In the genomic region with DNA sequence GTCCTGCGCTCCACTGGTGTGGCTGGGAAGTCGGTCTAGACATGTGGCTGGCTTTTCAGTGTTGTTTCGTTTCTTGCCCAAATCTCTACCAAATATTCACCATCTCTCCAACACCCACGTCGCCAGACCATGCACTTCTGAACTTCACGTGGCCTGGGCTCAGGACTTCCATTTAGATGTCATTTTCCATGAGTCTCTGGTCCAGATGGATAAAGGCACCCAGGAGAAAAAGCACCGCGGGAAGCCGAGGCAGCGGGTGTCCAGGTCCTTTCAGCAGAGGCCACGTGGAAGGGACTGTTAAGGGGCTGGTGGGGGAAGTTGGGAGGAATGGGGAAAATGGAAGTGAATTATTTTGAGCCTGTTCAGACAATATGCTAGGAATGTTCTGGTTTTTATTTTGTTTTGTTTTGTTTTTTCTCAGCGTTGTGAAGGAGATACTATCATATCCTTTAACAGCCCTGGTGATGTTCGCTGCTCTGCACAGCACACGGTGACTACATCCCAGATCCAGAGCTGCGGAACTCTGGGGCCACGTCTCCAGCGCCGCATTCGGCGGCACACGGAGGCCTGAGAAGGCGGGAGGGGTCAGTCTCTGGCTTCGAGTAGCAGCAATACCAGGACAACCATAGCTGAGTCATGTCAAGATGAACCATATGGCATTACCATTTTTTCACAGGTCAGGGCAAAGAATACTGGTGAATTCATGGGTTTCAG, we compare ENCODE assay signal across 29 cellular contexts.
"Had no signal": no experiment of that assay in that cellular context is flagged by ENCODE, and none has a peak within 500 bp of the region (broad histone marks: within the 10 kb centered on the region; RNA-seq: fewer than 3 reads in every experiment).

No MANE protein-coding gene starts in this region.

- H3K27me3 Mint-ChIP-seq: stimulated activated naive B cell treated with anti-CD40 and anti-IgM and Interleukin-4, amounts not matched to agents 10 μg/mL and 1 μg/mL and 100 μg/mL, for 72 hours had no signal

- H3K4me3 ChIP-seq: dorsolateral prefrontal cortex, gastroesophageal sphincter, heart left ventricle, hepatocyte, lung, mucosa of descending colon, neural progenitor cell, ovary, right lobe of liver, thoracic aorta, tibial nerve, upper lobe of right lung, vagina had no signal

- H3K36me3 ChIP-seq: esophagus squamous epithelium, gastroesophageal sphincter, heart left ventricle, neural progenitor cell, ovary, right lobe of liver, thoracic aorta, tibial nerve, upper lobe of right lung, vagina had no signal

- H3K27ac ChIP-seq: dorsolateral prefrontal cortex, foreskin keratinocyte, gastroesophageal sphincter, heart left ventricle, hepatocyte, neural progenitor cell, ovary, right lobe of liver, thoracic aorta, tibial nerve, upper lobe of right lung, vagina had no signal

- H2AFZ ChIP-seq: hepatocyte, neural progenitor cell had no signal

- ATAC-seq: foreskin keratinocyte; gastroesophageal sphincter; heart left ventricle; left lobe of liver; mucosa of descending colon; natural killer cell treated with Interleukin-12 subunit alpha and Interleukin-12 subunit beta and Interleukin-15 and Interleukin-18, amount 100 ng/mL, for 72 hours; stimulated activated naive B cell treated with anti-CD40 and anti-IgM and Interleukin-4, amounts not matched to agents 10 μg/mL and 1 μg/mL and 100 μg/mL, for 72 hours had no signal

- H3K4me3 Mint-ChIP-seq: endodermal cell; memory B cell; naive B cell; natural killer cell treated with Interleukin-12 subunit alpha and Interleukin-12 subunit beta and Interleukin-15 and Interleukin-18, amount 100 ng/mL, for 72 hours; neural progenitor cell; stimulated activated naive B cell treated with anti-CD40 and anti-IgM and Interleukin-4, amounts not matched to agents 10 μg/mL and 1 μg/mL and 100 μg/mL, for 72 hours; stimulated activated naive CD8-positive, alpha-beta T cell treated with anti-CD3 and anti-CD28 coated beads, Interleukin-15, Interleukin-2, amounts not matched to agents 100 ng/mL and 50 ng/mL, for 24 hours had no signal

- H3K4me2 ChIP-seq: hepatocyte, neural progenitor cell had no signal

- H3K4me1 Mint-ChIP-seq: endodermal cell; memory B cell; naive B cell; stimulated activated naive B cell treated with anti-CD40 and anti-IgM and Interleukin-4, amounts not matched to agents 10 μg/mL and 1 μg/mL and 100 μg/mL, for 72 hours had no signal

- H3K79me2 ChIP-seq: hepatocyte had no signal

- H3K4me1 ChIP-seq: foreskin keratinocyte, heart left ventricle, neural progenitor cell, right lobe of liver, tibial nerve, upper lobe of right lung, vagina had no signal

- H3K27me3 ChIP-seq: dorsolateral prefrontal cortex, esophagus squamous epithelium, foreskin keratinocyte, gastroesophageal sphincter, hepatocyte, neural progenitor cell, ovary, right lobe of liver, tibial nerve, upper lobe of right lung, vagina had no signal

- H3K27ac Mint-ChIP-seq: endodermal cell; memory B cell; naive B cell; natural killer cell treated with Interleukin-12 subunit alpha and Interleukin-12 subunit beta and Interleukin-15 and Interleukin-18, amount 100 ng/mL, for 72 hours; neural progenitor cell; stimulated activated naive B cell treated with anti-CD40 and anti-IgM and Interleukin-4, amounts not matched to agents 10 μg/mL and 1 μg/mL and 100 μg/mL, for 72 hours; stimulated activated naive CD8-positive, alpha-beta T cell treated with anti-CD3 and anti-CD28 coated beads, Interleukin-15, Interleukin-2, amounts not matched to agents 100 ng/mL and 50 ng/mL, for 24 hours had no signal

- H3K9me3 Mint-ChIP-seq: memory B cell; natural killer cell treated with Interleukin-12 subunit alpha and Interleukin-12 subunit beta and Interleukin-15 and Interleukin-18, amount 100 ng/mL, for 72 hours; stimulated activated naive CD8-positive, alpha-beta T cell treated with anti-CD3 and anti-CD28 coated beads, Interleukin-15, Interleukin-2, amounts not matched to agents 100 ng/mL and 50 ng/mL, for 24 hours had no signal

- H3K9me3 ChIP-seq: esophagus squamous epithelium, gastroesophageal sphincter, heart left ventricle, mucosa of descending colon, ovary, right lobe of liver, thoracic aorta, upper lobe of right lung, vagina had no signal

- DNase-seq: cerebellar nuclear complex; dorsolateral prefrontal cortex; effector CD8-positive, alpha-beta T cell; endodermal cell; esophagus squamous epithelium; foreskin keratinocyte; heart left ventricle; kidney; mucosa of descending colon; naive B cell; ovary; posterior cingulate gyrus; right lobe of liver; small intestine; stimulated activated CD4-positive, alpha-beta T cell treated with anti-CD3 and anti-CD28 coated beads, Interleukin-15, amount 100 ng/mL, for 24 hours; stimulated activated CD4-positive, alpha-beta T cell treated with anti-CD3 and anti-CD28 coated beads, Interleukin-2, amount 100 ng/mL, for 48 hours; stimulated activated naive B cell treated with anti-CD40 and anti-IgM and Interleukin-4, amounts not matched to agents 10 μg/mL and 1 μg/mL and 100 μg/mL, for 72 hours had no signal

- H3K36me3 Mint-ChIP-seq: memory B cell; naive B cell; natural killer cell treated with Interleukin-12 subunit alpha and Interleukin-12 subunit beta and Interleukin-15 and Interleukin-18, amount 100 ng/mL, for 72 hours; neural progenitor cell; stimulated activated naive B cell treated with anti-CD40 and anti-IgM and Interleukin-4, amounts not matched to agents 10 μg/mL and 1 μg/mL and 100 μg/mL, for 72 hours had no signal
